8 cellular contexts compared by ENCODE assay signal in genomic region chr18:59697236-59697932, GRCh38. TPM values are rescaled to one million over a fixed set of nuclear protein-coding genes. Genes with fewer than 3 reads are reported as not detected.
A peak's percentile ranks its signal among the peaks of the same experiment; 100 is the strongest.
DNase-seq lines count a peak whose midpoint lies in the region; ATAC-seq and TF ChIP-seq lines count a peak whose summit lies in the region.

TSS of gene CCBE1 (minus strand) at chr18:59697423.

- peak within 1 kb of the TSS; percentile 83 for H3K4me2 ChIP-seq in parathyroid adenoma (ENCODE audit: low read length)

- H3K4me3 ChIP-seq in CD4-positive, CD25-positive, alpha-beta regulatory T cell (ENCODE audit: low read depth, low read length) = no peak within 1 kb of the TSS
- H3K4me3 ChIP-seq in gastroesophageal sphincter = peak within 1 kb of the TSS; percentile 16 to 53
- peak within 1 kb of the TSS; percentile 61 for H3K4me3 ChIP-seq in parathyroid adenoma (ENCODE audit: low read depth, low read length)

- H2AFZ ChIP-seq in parathyroid adenoma = peak within 1 kb of the TSS; percentile 69

- TF ChIP-seq CTCF in gastroesophageal sphincter (IDR thresholded peaks at IDR 0.05) (peak; percentile 29 to 86 (median 51)), parathyroid adenoma (IDR thresholded peaks at IDR 0.05) (peak; percentile 78)

- no peaks in the 10 kb centered on the region for H3K9me3 ChIP-seq in CD4-positive, CD25-positive, alpha-beta regulatory T cell (ENCODE audit: control insufficient read depth in 2 of 2, low read length in 2 of 2)
- no peaks in the 10 kb centered on the region for H3K9me3 ChIP-seq in gastroesophageal sphincter
- H3K9me3 ChIP-seq in parathyroid adenoma (ENCODE audit: control insufficient read depth, low read length) = no peaks in the 10 kb centered on the region

- H3K36me3 ChIP-seq in CD4-positive, CD25-positive, alpha-beta regulatory T cell (ENCODE audit: control insufficient read depth, insufficient read depth, low read length) = no peaks in the 10 kb centered on the region
- no peaks in the 10 kb centered on the region for H3K36me3 ChIP-seq in gastroesophageal sphincter
- H3K36me3 ChIP-seq in parathyroid adenoma (ENCODE audit: control insufficient read depth, insufficient read depth, low read length) = no peaks in the 10 kb centered on the region

- H3K36me3 Mint-ChIP-seq in CD4-positive, CD25-positive, alpha-beta regulatory T cell = no peaks in the 10 kb centered on the region

- peaks cover 73% of the 10 kb centered on the region for H3K27me3 Mint-ChIP-seq in CD4-positive, CD25-positive, alpha-beta regulatory T cell

- peak within 1 kb of the TSS in 3 of 4 donors; percentile 2 to 43 (median 41) for H3K4me3 Mint-ChIP-seq in CD4-positive, CD25-positive, alpha-beta regulatory T cell

- peaks cover 4 to 17% (median 10%) of the 10 kb centered on the region in 4 donors for H3K4me1 Mint-ChIP-seq in CD4-positive, CD25-positive, alpha-beta regulatory T cell

- H3K27me3 ChIP-seq in CD4-positive, CD25-positive, alpha-beta regulatory T cell (ENCODE audit: control insufficient read depth, insufficient read depth, low read length) = peaks cover 35% of the 10 kb centered on the region
- H3K27me3 ChIP-seq in gastroesophageal sphincter (peaks cover 55% of the 10 kb centered on the region), parathyroid adenoma (ENCODE audit: control insufficient read depth, insufficient read depth, low read length) (no peaks in the 10 kb centered on the region)

- H3K79me2 ChIP-seq in parathyroid adenoma = no peaks in the 10 kb centered on the region

- H3K27ac ChIP-seq in CD4-positive, CD25-positive, alpha-beta regulatory T cell (ENCODE audit: insufficient read depth, low read length, poor library complexity, severe bottlenecking) = no peak within 1 kb of the TSS
- H3K27ac ChIP-seq in gastroesophageal sphincter (peak within 1 kb of the TSS in 1 of 4 donors; percentile 19), parathyroid adenoma (no peak within 1 kb of the TSS)

- ATAC-seq in CD4-positive, CD25-positive, alpha-beta regulatory T cell (ENCODE audit: low read depth in 2 of 2) = no peak
- ATAC-seq in GM19452 (IDR thresholded peaks at IDR 0.05; ENCODE audit: unreplicated experiment) = peak; percentile 70
- peak; percentile 85 for ATAC-seq in gastroesophageal sphincter

- peak in 1 of 3 donors; percentile 26 for DNase-seq in CD4-positive, CD25-positive, alpha-beta regulatory T cell
- DNase-seq in M059J (ENCODE audit: low read depth) (peak; percentile 43), NCI-H2029 treated with DMSO at 0.1 percent for 48 hours (lab: John Stamatoyannopoulos, UW) (no peak), medulla oblongata (ENCODE audit: extremely low spot score) (no peak)
- peak; percentile 90 for DNase-seq in activated CD8-positive, alpha-beta memory T cell treated with anti-CD3 and anti-CD28 coated beads, Interleukin-2, amount 50 U/mL, for 48 hours

- H3K9me3 Mint-ChIP-seq in CD4-positive, CD25-positive, alpha-beta regulatory T cell = peaks cover 0 to 2% (median 0%) of the 10 kb centered on the region in 7 donors

- TF ChIP-seq EP300 in gastroesophageal sphincter (IDR thresholded peaks at IDR 0.05) = no peak

- 1 to 3% methylated on average over 4 to 21 of the region's 46 CpGs for WGBS in gastroesophageal sphincter (ENCODE audit: low coverage in 1 of 2), 2 donors

- H3K27ac Mint-ChIP-seq in CD4-positive, CD25-positive, alpha-beta regulatory T cell = no peak within 1 kb of the TSS

- no peak within 1 kb of the TSS for H3K9ac ChIP-seq in parathyroid adenoma

- no peak for TF ChIP-seq POLR2A in gastroesophageal sphincter (IDR thresholded peaks at IDR 0.05)

- peaks cover 12% of the 10 kb centered on the region for H3K4me1 ChIP-seq in CD4-positive, CD25-positive, alpha-beta regulatory T cell (ENCODE audit: control insufficient read depth, insufficient read depth, low read length, poor library complexity, severe bottlenecking)
- H3K4me1 ChIP-seq in gastroesophageal sphincter (peaks cover 0 to 32% (median 16%) of the 10 kb centered on the region in 3 donors), parathyroid adenoma (no peaks in the 10 kb centered on the region)

RNA-seq across cellular contexts. Expression of gene CCBE1, which starts in this region (rescaled TPM):
- not detected for total RNA-seq in CD4-positive, CD25-positive, alpha-beta regulatory T cell
- polyA plus RNA-seq in CD4-positive, CD25-positive, alpha-beta regulatory T cell = not detected
- total RNA-seq in M059J (2014; rRNA removed; shearing (Covaris generic)) = 7.2 and 7.7 TPM in 2 replicates
- total RNA-seq in gastroesophageal sphincter = 1 to 10 TPM; 2.2 to 7.7 (median 4.1) TPM

Comparison
In these comparisons a context has a peak if more than half of its experiments do, and no peak if none do; other contexts are left out.
1. ATAC-seq: peak in GM19452 (single experiment) and gastroesophageal sphincter (single experiment); none in CD4-positive, CD25-positive, alpha-beta regulatory T cell (0 of 2).
2. DNase-seq: peak in M059J (single experiment) and activated CD8-positive, alpha-beta memory T cell treated with anti-CD3 and anti-CD28 coated beads, Interleukin-2, amount 50 U/mL, for 48 hours (single experiment); none in NCI-H2029 treated with DMSO at 0.1 percent for 48 hours (single experiment) and medulla oblongata (single experiment).